8 cellular contexts compared by ENCODE assay signal in the genomic region with DNA sequence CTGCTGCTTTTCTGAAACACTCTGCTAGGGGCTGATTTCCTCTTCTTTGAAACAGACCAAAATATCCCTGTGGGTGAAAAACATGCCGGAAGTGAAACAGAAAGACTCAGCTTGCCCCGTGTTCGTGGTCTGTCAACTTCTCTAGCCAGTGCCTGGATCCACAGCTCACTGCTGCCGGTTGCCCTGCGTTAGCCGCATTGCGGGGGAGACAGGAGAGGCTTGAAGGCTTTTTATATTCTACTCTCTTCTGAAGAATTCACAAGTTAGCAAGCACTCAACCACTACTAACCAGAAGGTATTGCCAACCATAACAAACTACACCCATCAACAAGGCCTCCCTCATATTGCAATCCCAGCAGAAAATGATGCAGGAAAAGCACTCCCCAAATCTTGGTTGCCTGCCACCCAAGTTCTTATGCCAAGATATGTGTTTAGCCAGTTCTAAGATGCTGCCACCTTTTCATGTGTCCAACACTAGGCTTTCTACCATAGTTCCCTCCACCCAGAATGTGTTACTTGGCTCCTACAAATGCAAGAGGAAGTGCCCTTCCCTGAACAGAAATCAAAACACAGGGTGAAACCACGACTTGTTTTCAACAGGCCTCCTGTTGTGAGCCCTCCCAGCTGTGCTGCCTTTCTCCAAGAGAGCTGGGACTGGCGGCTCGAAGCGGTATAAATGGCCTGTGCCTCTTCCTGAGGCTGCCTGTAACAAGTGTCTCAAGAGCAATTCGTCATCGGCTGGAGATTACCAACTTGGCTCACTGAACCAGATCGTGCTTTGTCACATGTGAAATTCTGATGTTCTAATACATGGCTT.
A peak's percentile ranks its signal among the peaks of the same experiment; 100 is the strongest.
DNase-seq lines count a peak whose midpoint lies in the region; ATAC-seq and TF ChIP-seq lines count a peak whose summit lies in the region.

No MANE protein-coding gene starts in this region.

- WGBS in thymus, result 6% methylated on average over 14 of the region's 14 CpGs

- TF ChIP-seq CTCF in fibroblast of villous mesenchyme (IDR thresholded peaks at IDR 0.05; ENCODE audit: insufficient read depth, low read depth, low read length), result no peak
- no peak for TF ChIP-seq CTCF in parathyroid adenoma (IDR thresholded peaks at IDR 0.05)

- no peaks in the 10 kb centered on the region for H3K36me3 ChIP-seq in NT2/D1 (ENCODE audit: insufficient read depth, insufficient read length, low read length)
- H3K36me3 ChIP-seq in parathyroid adenoma (ENCODE audit: control insufficient read depth, insufficient read depth, low read length), result no peaks in the 10 kb centered on the region
- H3K36me3 ChIP-seq in thymus (ENCODE audit: control insufficient read depth, insufficient read depth), result no peaks in the 10 kb centered on the region

- H2AFZ ChIP-seq in parathyroid adenoma, result no peak overlapping the region

- no peaks in the 10 kb centered on the region for H3K79me2 ChIP-seq in parathyroid adenoma

- H3K9me3 ChIP-seq in NT2/D1 (ENCODE audit: insufficient read depth, low read length) (peaks cover 10% of the 10 kb centered on the region; the same call in 1 of the 2 replicates), parathyroid adenoma (ENCODE audit: control insufficient read depth, low read length) (no peaks in the 10 kb centered on the region), thymus (ENCODE audit: control insufficient read depth) (no peaks in the 10 kb centered on the region)

- H3K9ac ChIP-seq in NT2/D1 (ENCODE audit: insufficient read length, low read depth), result no peak overlapping the region
- no peak overlapping the region for H3K9ac ChIP-seq in parathyroid adenoma

- peak; percentile 4 to 63 for DNase-seq in NCI-H2081 (lab: John Stamatoyannopoulos, UW)
- DNase-seq in NCI-H2081 treated with DMSO at 0.1 percent for 48 hours (lab: John Stamatoyannopoulos, UW), result no peak
- DNase-seq in NT2/D1 (ENCODE audit: low read depth, low spot score), result peak; percentile 18
- DNase-seq in activated T-helper 9 cell treated with anti-CD3 and anti-CD28 coated beads, Interleukin-2, amount 50 U/mL, for 16 hours (ENCODE audit: low read depth), result peak; percentile 21
- DNase-seq in fibroblast of villous mesenchyme (ENCODE audit: low read depth), result peak; percentile 83

- no peak overlapping the region for H3K4me3 ChIP-seq in NT2/D1 (ENCODE audit: insufficient read length, low read depth)
- no peak overlapping the region for H3K4me3 ChIP-seq in fibroblast of villous mesenchyme (ENCODE audit: low read depth, low read length)
- no peak overlapping the region for H3K4me3 ChIP-seq in parathyroid adenoma (ENCODE audit: low read depth, low read length)
- H3K4me3 ChIP-seq in thymus (ENCODE audit: low read length), result no peak overlapping the region

- peak; percentile 92 for ATAC-seq in HG03066 (IDR thresholded peaks at IDR 0.05; ENCODE audit: low read depth, unreplicated experiment)

- no peak overlapping the region for H3K4me2 ChIP-seq in parathyroid adenoma (ENCODE audit: low read length)

- H3K4me1 ChIP-seq in NT2/D1 (ENCODE audit: insufficient read depth, insufficient read length) (no peaks in the 10 kb centered on the region), parathyroid adenoma (no peaks in the 10 kb centered on the region), thymus (ENCODE audit: control insufficient read depth, insufficient read depth, low read length) (peaks cover 10% of the 10 kb centered on the region)

- H3K27me3 ChIP-seq in NT2/D1 (ENCODE audit: insufficient read depth, insufficient read length) (no peaks in the 10 kb centered on the region), parathyroid adenoma (ENCODE audit: control insufficient read depth, insufficient read depth, low read length) (no peaks in the 10 kb centered on the region), thymus (ENCODE audit: control insufficient read depth, insufficient read depth) (no peaks in the 10 kb centered on the region)

- H3K27ac ChIP-seq in parathyroid adenoma (peak overlapping the region; percentile 41), thymus (ENCODE audit: low read depth) (peak overlapping the region; percentile 83)
